ENCODE assay signal across 12 cellular contexts in the genomic region with DNA sequence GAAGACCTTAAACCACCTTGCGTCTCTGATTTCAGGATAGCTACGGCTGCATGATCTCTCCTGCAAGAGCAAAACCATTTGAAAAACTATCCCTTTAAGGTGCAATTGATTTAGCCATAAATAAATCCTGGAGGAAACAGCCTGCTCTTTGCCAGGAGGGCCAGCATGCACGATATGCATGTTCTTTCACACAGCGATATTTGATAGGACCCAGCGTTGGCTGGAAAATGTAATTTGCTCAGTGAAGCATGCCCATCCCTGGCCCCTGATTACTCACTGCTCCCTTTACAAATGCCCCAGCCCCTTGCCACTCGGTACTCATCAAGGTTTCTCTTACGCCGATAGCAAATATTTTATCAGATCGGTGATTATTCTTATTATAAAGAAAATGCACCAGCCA.
DNase-seq lines count a peak whose midpoint lies in the region; ATAC-seq and TF ChIP-seq lines count a peak whose summit lies in the region.
"Had no signal": no experiment of that assay in that cellular context is flagged by ENCODE, and none has a peak within 500 bp of the region (broad histone marks: within the 10 kb centered on the region; RNA-seq: fewer than 3 reads in every experiment).

No MANE protein-coding gene starts in this region.

- no peaks in the 10 kb centered on the region for H3K9me3 ChIP-seq in esophagus squamous epithelium

- in situ Hi-C loops in G401 (cut with HindIII; ENCODE audit: low sequenced_read_pairs): no loop called here

- CTCF ChIA-PET in activated naive CD4-positive, alpha-beta T cell treated with anti-CD3 and anti-CD28 coated beads for 36 hours (lab: Charles Lee): no interaction called here

- H3K4me1 ChIP-seq in esophagus squamous epithelium: peaks cover 3 to 16% (median 6%) of the 10 kb centered on the region in 3 donors

- no peaks in the 10 kb centered on the region for H3K9me3 Mint-ChIP-seq in activated naive CD4-positive, alpha-beta T cell treated with anti-CD3 and anti-CD28 coated beads for 36 hours

- no peaks in the 10 kb centered on the region for H3K4me1 Mint-ChIP-seq in activated naive CD4-positive, alpha-beta T cell treated with anti-CD3 and anti-CD28 coated beads for 36 hours (ENCODE audit: low read depth)
- H3K4me1 Mint-ChIP-seq: activated B cell treated with CpG ODN at 0.5 μM for 24 hours; CD4-positive, CD25-positive, alpha-beta regulatory T cell had no signal

- no peaks in the 10 kb centered on the region for H3K27me3 Mint-ChIP-seq in activated naive CD4-positive, alpha-beta T cell treated with anti-CD3 and anti-CD28 coated beads for 36 hours (ENCODE audit: low read depth)
- H3K27me3 Mint-ChIP-seq: activated B cell treated with CpG ODN at 0.5 μM for 24 hours; CD4-positive, CD25-positive, alpha-beta regulatory T cell had no signal

- no peaks in the 10 kb centered on the region for H3K36me3 Mint-ChIP-seq in activated naive CD4-positive, alpha-beta T cell treated with anti-CD3 and anti-CD28 coated beads for 36 hours (ENCODE audit: low read depth)
- H3K36me3 Mint-ChIP-seq: activated naive CD4-positive, alpha-beta T cell treated with anti-CD3 and anti-CD28 coated beads, Interleukin-2, amount 50 U/mL, for 72 hours; CD4-positive, CD25-positive, alpha-beta regulatory T cell had no signal

- ATAC-seq in HG03095 (IDR thresholded peaks at IDR 0.05; ENCODE audit: unreplicated experiment): no peak
- no peak for ATAC-seq in HG02678 (IDR thresholded peaks at IDR 0.05; ENCODE audit: unreplicated experiment)
- ATAC-seq: activated naive CD4-positive, alpha-beta T cell treated with anti-CD3 and anti-CD28 coated beads, Interleukin-2, amount 50 U/mL, for 72 hours had no signal

- H3K36me3 ChIP-seq in esophagus squamous epithelium: no peaks in the 10 kb centered on the region

- TF ChIP-seq CTCF in esophagus squamous epithelium (IDR thresholded peaks at IDR 0.05): no peak

- WGBS in esophagus squamous epithelium, 2 donors: 83 to 88% methylated on average over 9 of the region's 9 CpGs

- no peak overlapping the region for H3K4me3 Mint-ChIP-seq in activated naive CD4-positive, alpha-beta T cell treated with anti-CD3 and anti-CD28 coated beads for 36 hours
- H3K4me3 Mint-ChIP-seq: activated B cell treated with CpG ODN at 0.5 μM for 24 hours; CD4-positive, CD25-positive, alpha-beta regulatory T cell had no signal

- intact Hi-C loops in esophagus squamous epithelium (cut with DNase I): no loop called here
- intact Hi-C loops in activated naive CD4-positive, alpha-beta T cell treated with anti-CD3 and anti-CD28 coated beads for 36 hours (cut with micrococcal nuclease): no loop called here

- no peak overlapping the region for H3K27ac ChIP-seq in esophagus squamous epithelium

- peak; percentile 90 for DNase-seq in G401 (ENCODE audit: low spot score)
- DNase-seq in NCI-H2029 treated with DMSO at 0.1 percent for 48 hours (lab: John Stamatoyannopoulos, UW): peak; percentile 59
- DNase-seq in NCI-H69 (lab: John Stamatoyannopoulos, UW): peak; percentile 98
- peak; percentile 14 for DNase-seq in iPS-NIHi11 (ENCODE audit: low spot score)
- no peak for DNase-seq in esophagus squamous epithelium (lab: John Stamatoyannopoulos, UW)
- no peak for DNase-seq in activated naive CD4-positive, alpha-beta T cell treated with anti-CD3 and anti-CD28 coated beads for 36 hours
- DNase-seq: activated B cell treated with CpG ODN at 0.5 μM for 24 hours; CD4-positive, CD25-positive, alpha-beta regulatory T cell; Karpas-422 had no signal

- H3K27me3 ChIP-seq in esophagus squamous epithelium: no peaks in the 10 kb centered on the region

- no peak overlapping the region for H3K4me3 ChIP-seq in esophagus squamous epithelium

- no peak for TF ChIP-seq POLR2A in esophagus squamous epithelium (IDR thresholded peaks at IDR 0.05)

- H3K27ac Mint-ChIP-seq in activated naive CD4-positive, alpha-beta T cell treated with anti-CD3 and anti-CD28 coated beads for 36 hours: no peak overlapping the region
- H3K27ac Mint-ChIP-seq: activated B cell treated with CpG ODN at 0.5 μM for 24 hours; activated naive CD4-positive, alpha-beta T cell treated with anti-CD3 and anti-CD28 coated beads, Interleukin-2, amount 50 U/mL, for 72 hours; CD4-positive, CD25-positive, alpha-beta regulatory T cell had no signal

Comparison
In these comparisons a context has a peak if more than half of its experiments do, and no peak if none do; other contexts are left out.
1. DNase-seq: peak in G401 (single experiment), NCI-H2029 treated with DMSO at 0.1 percent for 48 hours (single experiment), NCI-H69 (single experiment) and iPS-NIHi11 (single experiment); none in esophagus squamous epithelium (single experiment) and activated naive CD4-positive, alpha-beta T cell treated with anti-CD3 and anti-CD28 coated beads for 36 hours (single experiment).